In the genomic region with DNA sequence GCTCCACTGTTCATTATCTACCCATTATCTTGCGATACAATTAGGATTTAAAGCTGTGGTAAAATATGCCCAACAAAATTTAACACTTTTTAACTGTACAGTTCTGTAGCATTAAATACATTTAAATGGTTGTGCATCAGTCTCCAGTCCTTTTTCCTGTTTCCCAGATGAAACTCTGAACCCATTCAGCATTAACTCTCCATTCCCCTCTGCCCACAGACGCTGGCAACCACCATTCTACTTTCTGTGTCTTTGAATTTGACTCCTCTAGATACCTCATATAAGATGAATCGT, we compare ENCODE assay signal across 8 cellular contexts. TPM values are rescaled to one million over a fixed set of nuclear protein-coding genes. Genes with fewer than 3 reads are reported as not detected.
A peak's percentile ranks its signal among the peaks of the same experiment; 100 is the strongest.
DNase-seq lines count a peak whose midpoint lies in the region; ATAC-seq and TF ChIP-seq lines count a peak whose summit lies in the region.

No MANE protein-coding gene starts in this region.

- no peaks in the 10 kb centered on the region for H3K9me3 ChIP-seq in OCI-LY7 (ENCODE audit: low read length)
- no peaks in the 10 kb centered on the region for H3K9me3 ChIP-seq in skeletal muscle satellite cell (replicated peaks; ENCODE audit: low read length)

- BruUV-seq in OCI-LY7 (replicated peaks; lab: Mats Ljungman, UMichigan) = no TSS peak

- H3K9me2 ChIP-seq in OCI-LY7 (ENCODE audit: insufficient read depth, low read length) = no peaks in the 10 kb centered on the region

- H4K20me1 ChIP-seq in OCI-LY7 (ENCODE audit: insufficient read depth, low read length) = no peaks in the 10 kb centered on the region

- peak overlapping the region; percentile 59 for H3K27ac ChIP-seq in OCI-LY7 (ENCODE audit: low read depth, low read length, poor library complexity, severe bottlenecking)

- H3K27ac Mint-ChIP-seq in activated CD4-positive, alpha-beta T cell treated with anti-CD3 and anti-CD28 coated beads for 36 hours = peak overlapping the region; percentile 93
- no peak overlapping the region for H3K27ac Mint-ChIP-seq in endothelial cell (ENCODE audit: unreplicated experiment)

- intact Hi-C loops in activated CD4-positive, alpha-beta T cell treated with anti-CD3 and anti-CD28 coated beads for 36 hours (cut with DNase I, micrococcal nuclease) = loop anchor here (1.0 to 5.0 kb wide), 4 partner anchors 10 to 34 kb away; a partner anchor contains a TSS
- intact Hi-C loops in OCI-LY7 (cut with micrococcal nuclease; ENCODE audit: unreplicated experiment) = loop anchor here (1.0 kb wide), 4 partner anchors 10 to 53 kb away; a partner anchor contains a TSS

- DNase-seq in activated CD4-positive, alpha-beta T cell treated with anti-CD3 and anti-CD28 coated beads for 36 hours = no peak
- no peak for DNase-seq in activated CD4-positive, alpha-beta T cell treated with anti-CD3 and anti-CD28 coated beads for 48 hours
- DNase-seq in OCI-LY7 (ENCODE audit: low spot score) (no peak), endothelial cell (ENCODE audit: low spot score) (no peak), NCI-H2196 treated with DMSO at 0.1 percent for 48 hours (lab: John Stamatoyannopoulos, UW; ENCODE audit: unreplicated experiment) (no peak), SIG-M5 treated with dmso at 0.1 percent for 504 hours (lab: John Stamatoyannopoulos, UW; ENCODE audit: unreplicated experiment) (no peak)
- no peak for DNase-seq in activated CD8-positive, alpha-beta memory T cell treated with anti-CD3 and anti-CD28 coated beads, Interleukin-2, amount 50 U/mL, for 48 hours

- H3K9ac ChIP-seq in skeletal muscle satellite cell (ENCODE audit: low read depth, low read length) = no peak overlapping the region

- H3K4me1 ChIP-seq in OCI-LY7 (ENCODE audit: insufficient read depth, low read length, poor library complexity, severe bottlenecking) (peaks cover 29% of the 10 kb centered on the region), skeletal muscle satellite cell (ENCODE audit: control insufficient read depth, insufficient read depth, low read length) (peaks cover 25% of the 10 kb centered on the region)

- CTCF ChIA-PET in activated CD4-positive, alpha-beta T cell treated with anti-CD3 and anti-CD28 coated beads for 36 hours (lab: Charles Lee) = interaction anchor here (0.6 to 5.6 kb wide), 9 partner anchors 9 to 525 kb away, joined by 3 to 63 read pairs (median 5); a partner anchor contains a TSS
- CTCF ChIA-PET in OCI-LY7 (lab: Charles Lee; ENCODE audit: unreplicated experiment) = interaction anchor here (0.5 kb wide), 1 partner anchor 18 kb away, joined by 5 read pairs; no protein-coding TSS in a partner anchor

- no peak overlapping the region for H2AFZ ChIP-seq in OCI-LY7 (ENCODE audit: low read length)

- H3K36me3 Mint-ChIP-seq in activated CD4-positive, alpha-beta T cell treated with anti-CD3 and anti-CD28 coated beads for 36 hours (ENCODE audit: low read depth) = peaks cover 6% of the 10 kb centered on the region
- H3K36me3 Mint-ChIP-seq in endothelial cell (ENCODE audit: low read depth, unreplicated experiment) = peaks cover 21% of the 10 kb centered on the region

- H3K4me3 ChIP-seq in OCI-LY7 (ENCODE audit: low read depth, low read length, poor library complexity, severe bottlenecking) = peak overlapping the region; percentile 79
- H3K4me3 ChIP-seq in skeletal muscle satellite cell (ENCODE audit: low read length) = peak overlapping the region; percentile 18

- no peaks in the 10 kb centered on the region for H3K36me3 ChIP-seq in OCI-LY7 (ENCODE audit: insufficient read depth, low read length)
- no peaks in the 10 kb centered on the region for H3K36me3 ChIP-seq in skeletal muscle satellite cell (ENCODE audit: insufficient read depth, low read length)

- POLR2A ChIA-PET in activated CD4-positive, alpha-beta T cell treated with anti-CD3 and anti-CD28 coated beads for 36 hours (lab: Charles Lee) = interaction anchor here (0.6 to 2.8 kb wide), 9 partner anchors 8 to 395 kb away, joined by 3 to 24 read pairs (median 7); a partner anchor contains a TSS
- POLR2A ChIA-PET in OCI-LY7 (lab: Charles Lee) = interaction anchor here (0.7 to 2.6 kb wide), 6 partner anchors 8 to 53 kb away, joined by 3 to 25 read pairs (median 6); no protein-coding TSS in a partner anchor

- TF ChIP-seq CTCF in OCI-LY7 (conservative IDR thresholded peaks at IDR 0.05; ENCODE audit: low read length) (no peak), endothelial cell (IDR thresholded peaks at IDR 0.05; ENCODE audit: unreplicated experiment) (no peak)

- peaks cover 32% of the 10 kb centered on the region for H3K4me1 Mint-ChIP-seq in activated CD4-positive, alpha-beta T cell treated with anti-CD3 and anti-CD28 coated beads for 36 hours
- peaks cover 18% of the 10 kb centered on the region for H3K4me1 Mint-ChIP-seq in endothelial cell (ENCODE audit: unreplicated experiment)

- H3K27me3 Mint-ChIP-seq in activated CD4-positive, alpha-beta T cell treated with anti-CD3 and anti-CD28 coated beads for 36 hours = peaks cover 20% of the 10 kb centered on the region
- H3K27me3 Mint-ChIP-seq in endothelial cell (ENCODE audit: unreplicated experiment) = peaks cover 34% of the 10 kb centered on the region

- H3K4me2 ChIP-seq in OCI-LY7 (ENCODE audit: low read length) (peak overlapping the region; percentile 80), skeletal muscle satellite cell (ENCODE audit: low read length) (no peak overlapping the region)

- no peaks in the 10 kb centered on the region for H3K79me2 ChIP-seq in OCI-LY7 (ENCODE audit: insufficient read depth, low read depth, low read length)

- no peaks in the 10 kb centered on the region for H3K27me3 ChIP-seq in skeletal muscle satellite cell (ENCODE audit: control insufficient read depth, insufficient read depth, low read length)

- no peak for ATAC-seq in activated CD4-positive, alpha-beta T cell treated with anti-CD3 and anti-CD28 coated beads for 36 hours

- no peaks in the 10 kb centered on the region for H3K9me3 Mint-ChIP-seq in activated CD4-positive, alpha-beta T cell treated with anti-CD3 and anti-CD28 coated beads for 36 hours (ENCODE audit: low read depth)
- H3K9me3 Mint-ChIP-seq in endothelial cell (ENCODE audit: unreplicated experiment) = no peaks in the 10 kb centered on the region

- peak overlapping the region; percentile 87 for H3K4me3 Mint-ChIP-seq in activated CD4-positive, alpha-beta T cell treated with anti-CD3 and anti-CD28 coated beads for 36 hours
- H3K4me3 Mint-ChIP-seq in endothelial cell (ENCODE audit: unreplicated experiment) = peak overlapping the region; percentile 97

RNA-seq across cellular contexts. Expression of a gene that starts 2.9 kb away (rescaled TPM):
- 1 to 10 TPM; 1.4 to 1.6 TPM for total RNA-seq in activated CD4-positive, alpha-beta T cell treated with anti-CD3 and anti-CD28 coated beads for 36 hours
- total RNA-seq in OCI-LY7 (2014; rRNA removed; shearing (Covaris generic)) = 0.22 and 0.44 TPM in 2 replicates
- total RNA-seq in OCI-LY7 (2022) (1.8 and 2.2 TPM in 2 replicates), endothelial cell (ENCODE audit: unreplicated experiment) (not detected)
- 4.6 and 6.8 TPM in 2 replicates for total RNA-seq in skeletal muscle satellite cell (2012; rRNA removed)

RNA-seq across cellular contexts. Expression of a gene that starts 15.2 kb away (rescaled TPM):
- 10 to 100 TPM; 27.0 to 30.7 TPM for total RNA-seq in activated CD4-positive, alpha-beta T cell treated with anti-CD3 and anti-CD28 coated beads for 36 hours
- 30.2 and 30.4 TPM in 2 replicates for total RNA-seq in OCI-LY7 (2014; rRNA removed; shearing (Covaris generic))
- total RNA-seq in OCI-LY7 (2022) = 68.2 and 73.4 TPM in 2 replicates
- total RNA-seq in endothelial cell (ENCODE audit: unreplicated experiment) = 21.8 TPM
- total RNA-seq in skeletal muscle satellite cell (2012; rRNA removed) = 11.4 and 12.5 TPM in 2 replicates

RNA-seq across cellular contexts. Expression of a gene that starts 35.8 kb away (rescaled TPM):
- 1,000 to 10,000 TPM; 2,724 to 3,901 TPM for total RNA-seq in activated CD4-positive, alpha-beta T cell treated with anti-CD3 and anti-CD28 coated beads for 36 hours
- total RNA-seq in OCI-LY7 (2014; rRNA removed; shearing (Covaris generic)) = 4,583 and 5,614 TPM in 2 replicates
- 2,077 and 2,357 TPM in 2 replicates for total RNA-seq in OCI-LY7 (2022)
- total RNA-seq in endothelial cell (ENCODE audit: unreplicated experiment) = 2,232 TPM
- total RNA-seq in skeletal muscle satellite cell (2012; rRNA removed) = 4,235 and 6,485 TPM in 2 replicates

RNA-seq across cellular contexts. Expression of a gene that starts 53.0 kb away (rescaled TPM):
- total RNA-seq in activated CD4-positive, alpha-beta T cell treated with anti-CD3 and anti-CD28 coated beads for 36 hours = 10 to 100 TPM; 10.4 to 13.1 TPM
- total RNA-seq in OCI-LY7 (2014; rRNA removed; shearing (Covaris generic)) = 16.1 and 25.1 TPM in 2 replicates
- 33.5 and 34.5 TPM in 2 replicates for total RNA-seq in OCI-LY7 (2022)
- 10.4 TPM for total RNA-seq in endothelial cell (ENCODE audit: unreplicated experiment)
- 5.2 and 10.1 TPM in 2 replicates for total RNA-seq in skeletal muscle satellite cell (2012; rRNA removed)
